9 cellular contexts compared by ENCODE assay signal in the genomic region with DNA sequence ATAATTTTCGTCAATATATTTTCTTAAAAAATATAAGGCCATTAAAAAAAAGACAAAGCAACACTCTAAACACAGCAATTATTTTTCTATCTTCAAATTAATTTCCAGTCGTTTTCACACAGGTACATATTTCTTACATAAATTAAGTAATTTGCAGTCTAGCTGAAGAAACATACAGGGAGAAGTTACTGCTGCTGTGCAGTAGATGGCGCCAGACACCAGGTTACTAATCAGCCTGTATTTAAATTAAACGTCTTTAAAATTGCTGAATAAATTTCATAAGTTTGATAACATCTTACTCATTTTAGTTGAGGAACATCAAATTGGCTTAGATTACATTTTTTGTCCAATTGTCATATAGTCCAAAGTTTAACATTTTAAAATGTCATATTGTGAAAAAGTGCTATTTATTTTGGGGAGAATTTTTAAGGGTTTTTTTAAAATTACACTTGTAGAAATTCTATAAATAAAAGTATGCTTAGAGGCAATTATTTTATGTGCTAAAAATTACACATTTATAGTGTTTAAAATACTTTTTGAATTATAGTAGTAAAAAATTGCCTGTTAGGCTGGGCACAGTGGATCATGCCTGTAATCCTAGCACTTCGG.
DNase-seq lines count a peak whose midpoint lies in the region; ATAC-seq and TF ChIP-seq lines count a peak whose summit lies in the region.
"Had no signal": no experiment of that assay in that cellular context is flagged by ENCODE, and none has a peak within 500 bp of the region (broad histone marks: within the 10 kb centered on the region; RNA-seq: fewer than 3 reads in every experiment).

No MANE protein-coding gene starts in this region.

- H3K36me3 ChIP-seq in DOHH2 (ENCODE audit: control insufficient read depth, low read length) (no peaks in the 10 kb centered on the region), HCT116 (ENCODE audit: control insufficient read depth in 1 of 2, insufficient read depth in 2 of 2, low read length in 2 of 2) (no peaks in the 10 kb centered on the region)

- H3K36me3 Mint-ChIP-seq in progenitor cell of endocrine pancreas (ENCODE audit: insufficient read depth) = no peaks in the 10 kb centered on the region
- H3K36me3 Mint-ChIP-seq: activated naive CD4-positive, alpha-beta T cell treated with anti-CD3 and anti-CD28 coated beads, Interleukin-2, amount 50 U/mL, for 72 hours had no signal

- TF ChIP-seq RAD21 in HCT116 (IDR thresholded peaks at IDR 0.05; ENCODE audit: low read depth) = peak; percentile 88

- peak overlapping the region; percentile 18 for H2AFZ ChIP-seq in HCT116 (ENCODE audit: low read depth, low read length, poor library complexity, severe bottlenecking)

- H3K4me3 ChIP-seq in DOHH2 (ENCODE audit: low read length) (no peak overlapping the region), HCT116 (replicated peaks in 1 of 2; ENCODE audit: low read depth in 1 of 2, low read length in 2 of 2) (no peak overlapping the region)

- no peaks in the 10 kb centered on the region for H3F3A ChIP-seq in DOHH2 (ENCODE audit: control insufficient read depth, insufficient read depth)

- H3K79me2 ChIP-seq in DOHH2 (ENCODE audit: control insufficient read depth, low read length) (no peaks in the 10 kb centered on the region), HCT116 (ENCODE audit: insufficient read depth, low read length) (no peaks in the 10 kb centered on the region)

- peak; percentile 70 for ATAC-seq in HCT116
- no peak for ATAC-seq in GM18505 (IDR thresholded peaks at IDR 0.05; ENCODE audit: unreplicated experiment)
- ATAC-seq in HG03097 (IDR thresholded peaks at IDR 0.05; ENCODE audit: low FRiP score, unreplicated experiment) = no peak

- H3K9me3 Mint-ChIP-seq in progenitor cell of endocrine pancreas (ENCODE audit: low read depth) = no peaks in the 10 kb centered on the region

- H3K4me3 Mint-ChIP-seq in progenitor cell of endocrine pancreas (ENCODE audit: low read depth) = no peak overlapping the region

- H3K4me1 Mint-ChIP-seq in progenitor cell of endocrine pancreas (ENCODE audit: low read depth) = no peaks in the 10 kb centered on the region

- H3K27ac Mint-ChIP-seq in progenitor cell of endocrine pancreas = no peak overlapping the region
- H3K27ac Mint-ChIP-seq: activated naive CD4-positive, alpha-beta T cell treated with anti-CD3 and anti-CD28 coated beads, Interleukin-2, amount 50 U/mL, for 72 hours had no signal

- no TSS peak for BruUV-seq in HCT116 (replicated peaks; lab: Mats Ljungman, UMichigan)

- H3K4me2 ChIP-seq in DOHH2 (ENCODE audit: low read length) (no peak overlapping the region), HCT116 (ENCODE audit: low read length) (no peak overlapping the region)

- no peaks in the 10 kb centered on the region for H3K9me2 ChIP-seq in DOHH2 (replicated peaks; ENCODE audit: control insufficient read depth, low read length)
- no peaks in the 10 kb centered on the region for H3K9me2 ChIP-seq in HCT116 (ENCODE audit: insufficient read depth)

- TF ChIP-seq POLR2A in HCT116 (IDR thresholded peaks at IDR 0.05; ENCODE audit: borderline replicate concordance, extremely low read depth, insufficient read depth, insufficient read length) = no peak
- TF ChIP-seq POLR2A in GM18505 (IDR thresholded peaks at IDR 0.05; ENCODE audit: borderline replicate concordance, extremely low read depth, insufficient read depth, insufficient read length) = no peak

- H3K27me3 Mint-ChIP-seq in progenitor cell of endocrine pancreas = peaks cover 8% of the 10 kb centered on the region

- POLR2A ChIA-PET in HCT116 (lab: Charles Lee) = interaction anchor here (0.8 kb wide), 1 partner anchor 89 kb away, joined by 3 read pairs; no protein-coding TSS in a partner anchor

- DNase-seq in HCT116 (ENCODE audit: low read depth, low spot score) (peak; percentile 49), NCI-H526 treated with DMSO at 0.1 percent for 48 hours (lab: John Stamatoyannopoulos, UW) (peak; percentile 51), fibroblast of peridontal ligament (ENCODE audit: extremely low read depth) (peak; percentile 81), progenitor cell of endocrine pancreas (ENCODE audit: low spot score, unreplicated experiment) (no peak)
- peak; percentile 52 for DNase-seq in activated CD8-positive, alpha-beta memory T cell treated with anti-CD3 and anti-CD28 coated beads, Interleukin-2, amount 50 U/mL, for 4 hours

- H3K27ac ChIP-seq in DOHH2 (ENCODE audit: low read depth, low read length) (no peak overlapping the region), HCT116 (ENCODE audit: low read depth, low read length) (no peak overlapping the region)

- H3K27me3 ChIP-seq in DOHH2 (ENCODE audit: control insufficient read depth, low read length) (peaks cover 6% of the 10 kb centered on the region), HCT116 (ENCODE audit: insufficient read depth, low read length) (no peaks in the 10 kb centered on the region)

- H3K9ac ChIP-seq in HCT116 (ENCODE audit: low read length) = no peak overlapping the region

- no peaks in the 10 kb centered on the region for H3K4me1 ChIP-seq in DOHH2 (ENCODE audit: control insufficient read depth, low read length)
- H3K4me1 ChIP-seq in HCT116 (ENCODE audit: control insufficient read depth in 1 of 2, insufficient read depth in 2 of 2, low read length in 2 of 2) = peaks cover 0 to 31% of the 10 kb centered on the region in 2 experiments; a peak in 3 of 4 replicates

- intact Hi-C loops in HCT116 (cut with micrococcal nuclease) = loop anchor here (2.0 to 10.0 kb wide), 6 partner anchors 151 to 1514 kb away; no protein-coding TSS in a partner anchor

- CTCF ChIA-PET in HCT116 (lab: Charles Lee) = interaction anchor here (0.6 to 2.2 kb wide), 21 partner anchors 8 to 1514 kb away, joined by 3 to 17 read pairs (median 4); no protein-coding TSS in a partner anchor

- H4K20me1 ChIP-seq in DOHH2 (ENCODE audit: control insufficient read depth, insufficient read depth, low read depth, low read length) (no peaks in the 10 kb centered on the region), HCT116 (ENCODE audit: insufficient read depth) (no peaks in the 10 kb centered on the region)

- TF ChIP-seq CTCF in DOHH2 (IDR thresholded peaks at IDR 0.05; ENCODE audit: low read depth, low read length, poor library complexity, severe bottlenecking) (peak; percentile 93), HCT116 (IDR thresholded peaks at IDR 0.05 in 2 of 3, conservative IDR thresholded peaks at IDR 0.05 in 1 of 3; ENCODE audit: borderline replicate concordance in 1 of 3, insufficient read depth in 1 of 3, low read depth in 2 of 3, low read length in 2 of 3) (peak; percentile 66 to 95 (median 90); a peak in 5 of 6 replicates), progenitor cell of endocrine pancreas (IDR thresholded peaks at IDR 0.05; ENCODE audit: unreplicated experiment) (peak; percentile 100)

- H3K9me3 ChIP-seq in DOHH2 (ENCODE audit: control insufficient read depth, insufficient read depth, low read length) (no peaks in the 10 kb centered on the region), HCT116 (ENCODE audit: control insufficient read depth in 1 of 2, insufficient read depth in 1 of 2, low read depth in 1 of 2, low read length in 2 of 2) (no peaks in the 10 kb centered on the region)

- RAD21 ChIA-PET in HCT116 (lab: Charles Lee; ENCODE audit: low non-redundant PET in 1 of 2, low total read pairs in 2 of 2, uncharacterized antibody in 2 of 2, unreplicated experiment in 2 of 2) = interaction anchor here in 1 of 2 experiments (0.7 kb wide), 1 partner anchor 306 kb away, joined by 3 read pairs; no protein-coding TSS in a partner anchor

TF ChIP-seq in HCT116, 20 proteins besides CTCF, POLR2A, EP300 and RAD21 (continues in another document):
- TF ChIP-seq FOSL1 (IDR thresholded peaks at IDR 0.05; ENCODE audit: low read depth) = no peak
- no peak for TF ChIP-seq EGR1 (IDR thresholded peaks at IDR 0.05; ENCODE audit: low read depth)
- no peak for TF ChIP-seq YY1 (IDR thresholded peaks at IDR 0.05; ENCODE audit: extremely low read depth, insufficient replicate concordance, low read depth, low read length)
- TF ChIP-seq JUND (IDR thresholded peaks at IDR 0.05) = no peak
- no peak for TF ChIP-seq POLR2AphosphoS5 (IDR thresholded peaks at IDR 0.05; ENCODE audit: low read depth, low read length)
- TF ChIP-seq CBX3 (IDR thresholded peaks at IDR 0.05; ENCODE audit: low read depth) = no peak
- TF ChIP-seq SP1 (IDR thresholded peaks at IDR 0.05; ENCODE audit: low read depth) = no peak
- no peak for TF ChIP-seq TCF7L2 (IDR thresholded peaks at IDR 0.05; ENCODE audit: borderline replicate concordance, extremely low read depth, insufficient read depth, insufficient read length)
- TF ChIP-seq, protein P1, sequence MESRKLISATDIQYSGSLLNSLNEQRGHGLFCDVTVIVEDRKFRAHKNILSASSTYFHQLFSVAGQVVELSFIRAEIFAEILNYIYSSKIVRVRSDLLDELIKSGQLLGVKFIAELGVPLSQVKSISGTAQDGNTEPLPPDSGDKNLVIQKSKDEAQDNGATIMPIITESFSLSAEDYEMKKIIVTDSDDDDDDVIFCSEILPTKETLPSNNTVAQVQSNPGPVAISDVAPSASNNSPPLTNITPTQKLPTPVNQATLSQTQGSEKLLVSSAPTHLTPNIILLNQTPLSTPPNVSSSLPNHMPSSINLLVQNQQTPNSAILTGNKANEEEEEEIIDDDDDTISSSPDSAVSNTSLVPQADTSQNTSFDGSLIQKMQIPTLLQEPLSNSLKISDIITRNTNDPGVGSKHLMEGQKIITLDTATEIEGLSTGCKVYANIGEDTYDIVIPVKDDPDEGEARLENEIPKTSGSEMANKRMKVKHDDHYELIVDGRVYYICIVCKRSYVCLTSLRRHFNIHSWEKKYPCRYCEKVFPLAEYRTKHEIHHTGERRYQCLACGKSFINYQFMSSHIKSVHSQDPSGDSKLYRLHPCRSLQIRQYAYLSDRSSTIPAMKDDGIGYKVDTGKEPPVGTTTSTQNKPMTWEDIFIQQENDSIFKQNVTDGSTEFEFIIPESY (IDR thresholded peaks at IDR 0.05; ENCODE audit: extremely low read depth, insufficient replicate concordance, low read length) = no peak
